8 cellular contexts compared by ENCODE assay signal in the genomic region with DNA sequence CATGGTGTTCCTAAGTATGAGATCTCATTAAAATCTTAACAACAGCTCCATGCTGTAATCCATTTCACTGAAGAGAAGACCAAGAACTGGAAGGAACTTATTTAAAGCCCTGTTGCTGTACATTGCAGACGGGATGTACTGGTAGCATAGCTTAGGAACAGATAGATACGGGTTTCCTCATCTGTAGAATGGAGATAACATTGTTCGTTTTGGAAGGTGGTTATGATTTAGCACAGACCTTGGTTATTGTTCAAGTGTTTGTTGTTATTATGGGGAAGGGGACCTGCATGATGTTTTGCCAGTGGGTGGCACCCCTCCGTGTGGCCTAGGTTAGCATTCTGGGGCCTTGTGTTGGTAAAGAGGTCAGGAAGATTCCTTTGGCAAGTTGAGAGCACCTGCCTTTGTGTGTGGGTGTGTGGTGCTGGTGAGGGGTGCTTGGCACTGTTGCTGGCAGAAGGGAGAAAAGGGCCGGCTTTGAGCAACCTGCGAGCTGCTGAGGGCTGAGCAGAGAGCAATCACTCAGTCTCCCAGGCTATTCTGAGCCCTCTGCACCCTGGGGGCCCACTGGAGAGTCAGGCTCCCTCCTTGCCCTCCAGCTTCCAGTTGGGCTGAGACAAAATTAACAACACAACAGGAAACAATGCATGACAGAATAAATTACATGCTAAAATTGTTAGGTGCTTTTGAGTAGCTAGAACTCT. TPM values are rescaled to one million over a fixed set of nuclear protein-coding genes. Genes with fewer than 3 reads are reported as not detected.
DNase-seq lines count a peak whose midpoint lies in the region; ATAC-seq and TF ChIP-seq lines count a peak whose summit lies in the region.

No MANE protein-coding gene starts in this region.

- peak overlapping the region; percentile 87 for H3K4me3 Mint-ChIP-seq in activated CD4-positive, alpha-beta T cell treated with anti-CD3 and anti-CD28 coated beads, Interleukin-2, amount 10 ng/mL, durations not matched to agents 7 days and 5 days
- peak overlapping the region; percentile 94 for H3K4me3 Mint-ChIP-seq in activated naive CD8-positive, alpha-beta T cell treated with anti-CD3 and anti-CD28 coated beads, Interleukin-2, amount 50 U/mL, for 24 hours

- H3K4me3 ChIP-seq in suprapubic skin = peak overlapping the region; percentile 96

- H3K4me1 Mint-ChIP-seq in activated CD4-positive, alpha-beta T cell treated with anti-CD3 and anti-CD28 coated beads, Interleukin-2, amount 10 ng/mL, durations not matched to agents 7 days and 5 days = peaks cover 35% of the 10 kb centered on the region
- H3K4me1 Mint-ChIP-seq in activated naive CD8-positive, alpha-beta T cell treated with anti-CD3 and anti-CD28 coated beads, Interleukin-2, amount 50 U/mL, for 24 hours = peaks cover 33% of the 10 kb centered on the region

- 21% methylated on average over 6 of the region's 6 CpGs for WGBS in suprapubic skin

- no peaks in the 10 kb centered on the region for H3K27me3 Mint-ChIP-seq in activated CD4-positive, alpha-beta T cell treated with anti-CD3 and anti-CD28 coated beads, Interleukin-2, amount 10 ng/mL, durations not matched to agents 7 days and 5 days
- no peaks in the 10 kb centered on the region for H3K27me3 Mint-ChIP-seq in activated naive CD8-positive, alpha-beta T cell treated with anti-CD3 and anti-CD28 coated beads, Interleukin-2, amount 50 U/mL, for 24 hours

- H3K9me3 Mint-ChIP-seq in activated CD4-positive, alpha-beta T cell treated with anti-CD3 and anti-CD28 coated beads, Interleukin-2, amount 10 ng/mL, durations not matched to agents 7 days and 5 days = peaks cover 4% of the 10 kb centered on the region
- peaks cover 8% of the 10 kb centered on the region for H3K9me3 Mint-ChIP-seq in activated naive CD8-positive, alpha-beta T cell treated with anti-CD3 and anti-CD28 coated beads, Interleukin-2, amount 50 U/mL, for 24 hours

- no peak for DNase-seq in activated CD4-positive, alpha-beta T cell treated with anti-CD3 and anti-CD28 coated beads, Interleukin-2, amount 10 ng/mL, durations not matched to agents 7 days and 5 days
- DNase-seq in activated CD4-positive, alpha-beta T cell treated with anti-CD3 and anti-CD28 coated beads for 1 hour = no peak
- DNase-seq in activated naive CD8-positive, alpha-beta T cell treated with anti-CD3 and anti-CD28 coated beads, Interleukin-2, amount 50 U/mL, for 24 hours = no peak
- DNase-seq in inferior parietal cortex (ENCODE audit: extremely low spot score) = peak; percentile 8
- DNase-seq in suprapubic skin (ENCODE audit: low spot score in 2 of 2) = no peak
- DNase-seq in NOMO-1 (lab: John Stamatoyannopoulos, UW; ENCODE audit: unreplicated experiment in 2 of 2) = no peak
- no peak for DNase-seq in HuH-7.5 (ENCODE audit: low spot score)
- no peak for DNase-seq in CD1c-positive myeloid dendritic cell (ENCODE audit: extremely low spot score)

- peak overlapping the region; percentile 40 for H3K27ac ChIP-seq in suprapubic skin

- CTCF ChIA-PET in activated CD4-positive, alpha-beta T cell treated with anti-CD3 and anti-CD28 coated beads, Interleukin-2, amount 10 ng/mL, durations not matched to agents 7 days and 5 days (lab: Charles Lee) = interaction anchor here (0.8 to 1.7 kb wide), 4 partner anchors 15 to 191 kb away, joined by 3 to 5 read pairs (median 3); a partner anchor contains a TSS

- peaks cover 45% of the 10 kb centered on the region for H3K36me3 ChIP-seq in suprapubic skin

- H3K36me3 Mint-ChIP-seq in activated CD4-positive, alpha-beta T cell treated with anti-CD3 and anti-CD28 coated beads, Interleukin-2, amount 10 ng/mL, durations not matched to agents 7 days and 5 days (ENCODE audit: low read depth) = peaks cover 31% of the 10 kb centered on the region
- H3K36me3 Mint-ChIP-seq in activated naive CD8-positive, alpha-beta T cell treated with anti-CD3 and anti-CD28 coated beads, Interleukin-2, amount 50 U/mL, for 24 hours (ENCODE audit: low read depth) = peaks cover 31% of the 10 kb centered on the region

- no peaks in the 10 kb centered on the region for H3K9me3 ChIP-seq in suprapubic skin

- H3K27ac Mint-ChIP-seq in activated CD4-positive, alpha-beta T cell treated with anti-CD3 and anti-CD28 coated beads, Interleukin-2, amount 10 ng/mL, durations not matched to agents 7 days and 5 days = peak overlapping the region; percentile 47
- H3K27ac Mint-ChIP-seq in activated naive CD8-positive, alpha-beta T cell treated with anti-CD3 and anti-CD28 coated beads, Interleukin-2, amount 50 U/mL, for 24 hours = no peak overlapping the region

- no peak for TF ChIP-seq CTCF in suprapubic skin (IDR thresholded peaks at IDR 0.05)

- no peak for ATAC-seq in activated naive CD8-positive, alpha-beta T cell treated with anti-CD3 and anti-CD28 coated beads, Interleukin-2, amount 50 U/mL, for 24 hours

- no peaks in the 10 kb centered on the region for H3K27me3 ChIP-seq in suprapubic skin

- H3K4me1 ChIP-seq in suprapubic skin = peaks cover 47% of the 10 kb centered on the region

- POLR2A ChIA-PET in activated CD4-positive, alpha-beta T cell treated with anti-CD3 and anti-CD28 coated beads, Interleukin-2, amount 10 ng/mL, durations not matched to agents 7 days and 5 days (lab: Charles Lee) = no interaction called here

- no peak for TF ChIP-seq EP300 in suprapubic skin (IDR thresholded peaks at IDR 0.05)

- TF ChIP-seq POLR2A in suprapubic skin (IDR thresholded peaks at IDR 0.05) = no peak

RNA-seq across cellular contexts. Expression of a gene that starts 2.3 kb away (rescaled TPM):
- 10 to 100 TPM; 47.7 to 48.8 TPM for total RNA-seq in activated CD4-positive, alpha-beta T cell treated with anti-CD3 and anti-CD28 coated beads, Interleukin-2, amount 10 ng/mL, durations not matched to agents 7 days and 5 days
- 10 to 100 TPM; 29.1 to 54.4 (median 39.1) TPM for total RNA-seq in suprapubic skin

RNA-seq across cellular contexts. Expression of a gene that starts 14.1 kb away (rescaled TPM):
- total RNA-seq in activated CD4-positive, alpha-beta T cell treated with anti-CD3 and anti-CD28 coated beads, Interleukin-2, amount 10 ng/mL, durations not matched to agents 7 days and 5 days = 10 to 100 TPM; 57.8 to 60.5 TPM
- total RNA-seq in suprapubic skin = 100 to 1,000 TPM in 3 of 4 donors, 10 to 100 TPM in 1; 78.0 to 109 (median 106) TPM

RNA-seq across cellular contexts. Expression of a gene that starts 19.5 kb away (rescaled TPM):
- 10 to 100 TPM; 37.0 to 45.0 TPM for total RNA-seq in activated CD4-positive, alpha-beta T cell treated with anti-CD3 and anti-CD28 coated beads, Interleukin-2, amount 10 ng/mL, durations not matched to agents 7 days and 5 days
- 10 to 100 TPM; 14.6 to 29.3 (median 21.7) TPM for total RNA-seq in suprapubic skin

RNA-seq across cellular contexts. Expression of a gene that starts 20.1 kb away (rescaled TPM):
- total RNA-seq in activated CD4-positive, alpha-beta T cell treated with anti-CD3 and anti-CD28 coated beads, Interleukin-2, amount 10 ng/mL, durations not matched to agents 7 days and 5 days = 100 to 1,000 TPM; 113 to 134 TPM
- 10 to 100 TPM; 48.2 to 58.7 (median 51.0) TPM for total RNA-seq in suprapubic skin

RNA-seq across cellular contexts. Expression of a gene that starts 34.9 kb away (rescaled TPM):
- total RNA-seq in activated CD4-positive, alpha-beta T cell treated with anti-CD3 and anti-CD28 coated beads, Interleukin-2, amount 10 ng/mL, durations not matched to agents 7 days and 5 days = under 1 TPM; 0.19 to 0.30 TPM
- total RNA-seq in suprapubic skin = under 1 TPM in 1 of 4 donors, not detected in 3; 0.42 TPM
